Comparison of ENCODE assay signal across 9 cellular contexts in the genomic region with DNA sequence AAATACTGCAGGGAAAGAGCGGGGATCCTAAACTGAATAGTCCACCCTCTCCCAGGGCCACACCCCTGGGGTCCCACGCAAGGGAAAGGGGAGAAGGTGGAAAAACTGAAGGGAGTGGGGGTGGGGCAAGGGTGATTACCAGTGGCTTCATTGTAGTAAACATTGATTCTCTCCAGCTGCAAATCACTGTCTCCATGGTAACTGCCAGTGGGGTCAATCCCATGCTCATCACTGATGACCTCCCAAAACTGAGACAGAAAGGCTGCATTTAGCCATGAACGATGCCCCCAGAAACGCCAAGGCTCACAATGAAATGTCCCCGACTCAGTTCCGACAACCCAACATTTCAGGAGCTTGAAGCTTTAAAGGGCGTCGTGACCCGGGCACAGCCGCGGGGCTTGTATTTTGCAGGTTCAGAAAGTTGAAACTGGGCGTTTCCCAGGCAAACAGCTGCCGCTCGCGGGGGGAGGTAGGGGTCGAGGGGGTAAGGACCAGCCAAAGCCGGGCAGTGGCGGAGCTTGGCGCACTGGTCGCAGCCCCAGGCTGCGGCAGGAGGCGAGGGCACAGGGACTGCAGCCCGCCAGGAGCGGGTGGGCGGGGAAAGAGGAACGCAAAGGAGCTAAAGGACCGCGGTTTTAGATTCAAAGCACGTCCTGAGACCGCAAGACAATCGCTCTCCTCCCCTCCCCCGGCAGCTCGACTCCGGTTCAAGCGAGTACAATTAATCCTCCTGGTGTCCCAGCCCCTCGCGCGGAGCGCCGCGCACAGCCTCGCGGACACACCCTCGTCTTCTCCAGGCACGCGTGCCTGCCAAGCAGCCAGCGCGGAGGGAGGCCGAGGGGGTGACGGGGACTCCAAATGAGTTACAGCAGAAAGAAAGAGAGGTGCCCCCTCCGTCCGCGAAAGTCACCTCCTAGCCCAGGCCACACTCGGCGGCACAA. TPM values are rescaled to one million over a fixed set of nuclear protein-coding genes. Genes with fewer than 3 reads are reported as not detected.
A peak's percentile ranks its signal among the peaks of the same experiment; 100 is the strongest.
DNase-seq lines count a peak whose midpoint lies in the region; ATAC-seq and TF ChIP-seq lines count a peak whose summit lies in the region.
"Had no signal": no experiment of that assay in that cellular context is flagged by ENCODE, and none has a peak within 500 bp of the region (broad histone marks: within the 10 kb centered on the region; RNA-seq: fewer than 3 reads in every experiment).

No MANE protein-coding gene starts in this region.

- no peak for TF ChIP-seq CTCF in gastrocnemius medialis (IDR thresholded peaks at IDR 0.05 in 4 of 5, conservative IDR thresholded peaks at IDR 0.05 in 1 of 5)

- no peaks in the 10 kb centered on the region for H3K36me3 ChIP-seq in gastrocnemius medialis

- no peak overlapping the region for H3K27ac ChIP-seq in gastrocnemius medialis
- H3K27ac ChIP-seq: C4-2B had no signal

- H3K27ac Mint-ChIP-seq in activated naive CD8-positive, alpha-beta T cell, result no peak overlapping the region

- H3K27me3 ChIP-seq in gastrocnemius medialis, result peaks cover 56 to 59% (median 57%) of the 10 kb centered on the region in 3 donors

- H3K9me3 ChIP-seq in gastrocnemius medialis, result no peaks in the 10 kb centered on the region

- in situ Hi-C loops in gastrocnemius medialis (cut with MboI; ENCODE audit: low sequenced_read_pairs in 4 of 4), result no loop called here

- TF ChIP-seq POLR2A in gastrocnemius medialis (IDR thresholded peaks at IDR 0.05) (no peak), GM18505 (IDR thresholded peaks at IDR 0.05; ENCODE audit: borderline replicate concordance, extremely low read depth, insufficient read depth, insufficient read length) (no peak)

- ATAC-seq in gastrocnemius medialis, result no peak
- ATAC-seq in GM18505 (IDR thresholded peaks at IDR 0.05; ENCODE audit: unreplicated experiment), result no peak
- no peak for ATAC-seq in GM19035 (IDR thresholded peaks at IDR 0.05; ENCODE audit: unreplicated experiment)

- peaks cover 30% of the 10 kb centered on the region for H3K27me3 Mint-ChIP-seq in activated naive CD8-positive, alpha-beta T cell

- H3K4me1 ChIP-seq in gastrocnemius medialis, result peaks cover 27 to 36% of the 10 kb centered on the region in 2 donors

- intact Hi-C loops in gastrocnemius medialis (cut with DNase I; ENCODE audit: low total_unique reads), result loop anchor here (5.0 kb wide), 1 partner anchor 69 kb away; the partner anchor contains the start of gene TUBB2A

- H3K36me3 Mint-ChIP-seq in activated naive CD8-positive, alpha-beta T cell, result no peaks in the 10 kb centered on the region

- H3K4me1 Mint-ChIP-seq in activated naive CD8-positive, alpha-beta T cell (ENCODE audit: low read depth), result peaks cover 39% of the 10 kb centered on the region

- H3K9me3 Mint-ChIP-seq in activated naive CD8-positive, alpha-beta T cell (ENCODE audit: low read depth), result no peaks in the 10 kb centered on the region

- H3K4me3 Mint-ChIP-seq in activated naive CD8-positive, alpha-beta T cell, result peak overlapping the region; percentile 76

- H3K4me3 ChIP-seq in gastrocnemius medialis, result peak overlapping the region; percentile 43 to 57 (median 50)

- peak; percentile 46 to 59 for DNase-seq in NCI-H2081 (lab: John Stamatoyannopoulos, UW)
- no peak for DNase-seq in NCI-H2081 treated with DMSO at 0.1 percent for 48 hours (lab: John Stamatoyannopoulos, UW)
- peak; percentile 46 for DNase-seq in NCI-H1105 (lab: John Stamatoyannopoulos, UW)
- DNase-seq in hypothalamus (lab: John Stamatoyannopoulos, UW), result peak in 26 of 51 donors; percentile 11 to 73 (median 46)
- no peak for DNase-seq in gastrocnemius medialis

RNA-seq across cellular contexts. Expression of gene TUBB2B, which starts 0.8 kb away (rescaled TPM):
- 1 to 10 TPM; 1.5 to 3.5 (median 1.9) TPM for total RNA-seq in gastrocnemius medialis

RNA-seq across cellular contexts. Expression of gene PSMG4, which starts 32.1 kb away (rescaled TPM):
- total RNA-seq in gastrocnemius medialis, result 10 to 100 TPM; 16.4 to 27.6 (median 22.0) TPM

Comparison
In these comparisons a context has a peak if more than half of its experiments do, and no peak if none do; other contexts are left out.
1. DNase-seq: peak in NCI-H2081 (2 of 2), NCI-H1105 (single experiment) and hypothalamus (26 of 51); none in NCI-H2081 treated with DMSO at 0.1 percent for 48 hours (single experiment) and gastrocnemius medialis (0 of 2).